Comparison of ENCODE assay signal across 13 cellular contexts in genomic region chr11:33158596-33158995, GRCh38. TPM values are rescaled to one million over a fixed set of nuclear protein-coding genes. Genes with fewer than 3 reads are reported as not detected.
DNase-seq lines count a peak whose midpoint lies in the region; ATAC-seq and TF ChIP-seq lines count a peak whose summit lies in the region.
"Had no signal": no experiment of that assay in that cellular context is flagged by ENCODE, and none has a peak within 500 bp of the region (broad histone marks: within the 10 kb centered on the region; RNA-seq: fewer than 3 reads in every experiment).

No MANE protein-coding gene starts in this region.

- H3K9me3 ChIP-seq in SK-N-SH = no peaks in the 10 kb centered on the region
- H3K9me3 ChIP-seq: left lung, sigmoid colon had no signal

- no peak overlapping the region for H2AFZ ChIP-seq in SK-N-SH (ENCODE audit: low read depth)

- H3K27me3 ChIP-seq in SK-N-SH (ENCODE audit: insufficient read depth) = no peaks in the 10 kb centered on the region
- H3K27me3 ChIP-seq: left lung, sigmoid colon had no signal

- H3K4me1 ChIP-seq in SK-N-SH (ENCODE audit: control insufficient read depth in 1 of 2, insufficient read depth in 2 of 2, low read depth in 1 of 2, low read length in 1 of 2) = peaks cover 2 to 36% of the 10 kb centered on the region in 2 experiments; a peak in 3 of 4 replicates

- TF ChIP-seq CTCF in SK-N-SH (IDR thresholded peaks at IDR 0.05) = no peak
- TF ChIP-seq CTCF in neural crest cell (conservative IDR thresholded peaks at IDR 0.05) = no peak

- TF ChIP-seq EP300 in SK-N-SH (IDR thresholded peaks at IDR 0.05; ENCODE audit: borderline replicate concordance in 1 of 2, low read depth in 1 of 2, low read length in 1 of 2) = no peak

- H3K9me2 ChIP-seq in SK-N-SH = no peaks in the 10 kb centered on the region

- peak overlapping the region; percentile 10 to 30 for H3K4me3 ChIP-seq in SK-N-SH (ENCODE audit: low read depth in 2 of 2, low read length in 1 of 2)
- H3K4me3 ChIP-seq: left lung, sigmoid colon had no signal

- peak overlapping the region; percentile 99 for H3K4me3 Mint-ChIP-seq in central memory CD8-positive, alpha-beta T cell
- H3K4me3 Mint-ChIP-seq in neural crest cell = peak overlapping the region; percentile 100

- H3K27ac Mint-ChIP-seq in central memory CD8-positive, alpha-beta T cell (ENCODE audit: low read depth) = peak overlapping the region; percentile 68
- H3K27ac Mint-ChIP-seq in neural crest cell (ENCODE audit: unreplicated experiment) = peak overlapping the region; percentile 15

- ATAC-seq in SK-N-SH treated with all-trans-retinoic acid at 6 μM for 48 hours (no peak), HG02884 (IDR thresholded peaks at IDR 0.05; ENCODE audit: unreplicated experiment) (no peak)
- no peak for ATAC-seq in central memory CD8-positive, alpha-beta T cell (replicated peaks; ENCODE audit: extremely low read depth, poor library complexity, severe bottlenecking)
- ATAC-seq: left lung had no signal

- H3K27ac ChIP-seq in SK-N-SH (ENCODE audit: low read depth in 2 of 2, low read length in 1 of 2) = peak overlapping the region in 1 of 2 experiments; percentile 32; a peak in 2 of 4 replicates
- H3K27ac ChIP-seq: left lung, sigmoid colon had no signal

- peaks cover 14% of the 10 kb centered on the region for H3F3A ChIP-seq in SK-N-SH (replicated peaks; ENCODE audit: insufficient read depth)

- H3K27me3 Mint-ChIP-seq in central memory CD8-positive, alpha-beta T cell = no peaks in the 10 kb centered on the region
- H3K27me3 Mint-ChIP-seq in neural crest cell (ENCODE audit: low read depth) = no peaks in the 10 kb centered on the region

- H3K9ac ChIP-seq in SK-N-SH = no peak overlapping the region

- CTCF ChIA-PET in SK-N-SH (lab: Yijun Ruan, JAX) = no interaction called here

- no peaks in the 10 kb centered on the region for H3K9me3 Mint-ChIP-seq in central memory CD8-positive, alpha-beta T cell
- peaks cover 4% of the 10 kb centered on the region for H3K9me3 Mint-ChIP-seq in neural crest cell

- H3K36me3 ChIP-seq in SK-N-SH (replicated peaks in 1 of 2; ENCODE audit: control insufficient read depth in 1 of 2, insufficient read depth in 2 of 2, low read length in 1 of 2) = peaks cover 2 to 22% of the 10 kb centered on the region in 2 experiments
- H3K36me3 ChIP-seq: left lung, sigmoid colon had no signal

- H3K4me2 ChIP-seq in SK-N-SH = peak overlapping the region; percentile 72

- H3K36me3 Mint-ChIP-seq in central memory CD8-positive, alpha-beta T cell (ENCODE audit: insufficient read depth) = peaks cover 20% of the 10 kb centered on the region
- peaks cover 29% of the 10 kb centered on the region for H3K36me3 Mint-ChIP-seq in neural crest cell (ENCODE audit: low read depth)

- H3K4me1 Mint-ChIP-seq in central memory CD8-positive, alpha-beta T cell = peaks cover 60% of the 10 kb centered on the region
- peaks cover 55% of the 10 kb centered on the region for H3K4me1 Mint-ChIP-seq in neural crest cell

- no peak for DNase-seq in SK-N-SH
- peak; percentile 25 for DNase-seq in NAMALWA (ENCODE audit: low spot score)
- DNase-seq in central memory CD8-positive, alpha-beta T cell (ENCODE audit: low spot score in 2 of 2) = no peak
- no peak for DNase-seq in neural crest cell (ENCODE audit: low read depth, low spot score)
- DNase-seq in H4 (ENCODE audit: low spot score) = no peak
- no peak for DNase-seq in dedifferentiated amniotic fluid mesenchymal stem cell (ENCODE audit: extremely low spot score)
- DNase-seq: 8988T, GDM1, left lung, NCI-H510A, sigmoid colon had no signal

- POLR2A ChIA-PET in SK-N-SH (lab: Yijun Ruan, JAX) = no interaction called here

- 58% methylated on average over 1 of the region's 1 CpG for WGBS in SK-N-SH (ENCODE audit: low lambda C conversion rate)

- TF ChIP-seq RAD21 in SK-N-SH (IDR thresholded peaks at IDR 0.05; ENCODE audit: low read length) = no peak

- H4K20me1 ChIP-seq in SK-N-SH (ENCODE audit: insufficient read depth) = peaks cover 58% of the 10 kb centered on the region

- peaks cover 83% of the 10 kb centered on the region for H3K79me2 ChIP-seq in SK-N-SH (ENCODE audit: insufficient read depth)

TF ChIP-seq in SK-N-SH, 30 proteins besides CTCF, POLR2A, EP300 and RAD21 (continues in another document):
- TF ChIP-seq, protein P1, sequence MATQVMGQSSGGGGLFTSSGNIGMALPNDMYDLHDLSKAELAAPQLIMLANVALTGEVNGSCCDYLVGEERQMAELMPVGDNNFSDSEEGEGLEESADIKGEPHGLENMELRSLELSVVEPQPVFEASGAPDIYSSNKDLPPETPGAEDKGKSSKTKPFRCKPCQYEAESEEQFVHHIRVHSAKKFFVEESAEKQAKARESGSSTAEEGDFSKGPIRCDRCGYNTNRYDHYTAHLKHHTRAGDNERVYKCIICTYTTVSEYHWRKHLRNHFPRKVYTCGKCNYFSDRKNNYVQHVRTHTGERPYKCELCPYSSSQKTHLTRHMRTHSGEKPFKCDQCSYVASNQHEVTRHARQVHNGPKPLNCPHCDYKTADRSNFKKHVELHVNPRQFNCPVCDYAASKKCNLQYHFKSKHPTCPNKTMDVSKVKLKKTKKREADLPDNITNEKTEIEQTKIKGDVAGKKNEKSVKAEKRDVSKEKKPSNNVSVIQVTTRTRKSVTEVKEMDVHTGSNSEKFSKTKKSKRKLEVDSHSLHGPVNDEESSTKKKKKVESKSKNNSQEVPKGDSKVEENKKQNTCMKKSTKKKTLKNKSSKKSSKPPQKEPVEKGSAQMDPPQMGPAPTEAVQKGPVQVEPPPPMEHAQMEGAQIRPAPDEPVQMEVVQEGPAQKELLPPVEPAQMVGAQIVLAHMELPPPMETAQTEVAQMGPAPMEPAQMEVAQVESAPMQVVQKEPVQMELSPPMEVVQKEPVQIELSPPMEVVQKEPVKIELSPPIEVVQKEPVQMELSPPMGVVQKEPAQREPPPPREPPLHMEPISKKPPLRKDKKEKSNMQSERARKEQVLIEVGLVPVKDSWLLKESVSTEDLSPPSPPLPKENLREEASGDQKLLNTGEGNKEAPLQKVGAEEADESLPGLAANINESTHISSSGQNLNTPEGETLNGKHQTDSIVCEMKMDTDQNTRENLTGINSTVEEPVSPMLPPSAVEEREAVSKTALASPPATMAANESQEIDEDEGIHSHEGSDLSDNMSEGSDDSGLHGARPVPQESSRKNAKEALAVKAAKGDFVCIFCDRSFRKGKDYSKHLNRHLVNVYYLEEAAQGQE (IDR thresholded peaks at IDR 0.05; ENCODE audit: low read depth, low read length) = no peak
- no peak for TF ChIP-seq PBX3 (IDR thresholded peaks at IDR 0.05)
- no peak for TF ChIP-seq SMC3 (IDR thresholded peaks at IDR 0.05; ENCODE audit: low read depth, low read length)

TF ChIP-seq in SK-N-SH treated with all-trans-retinoic acid at 6 μM for 48 hours, 23 proteins besides CTCF, POLR2A, EP300 and RAD21:
- TF ChIP-seq PPARA (CRISPR knock-in tag; IDR thresholded peaks at IDR 0.05; ENCODE audit: borderline replicate concordance) (no peak), ESRRG (CRISPR knock-in tag; IDR thresholded peaks at IDR 0.05) (no peak), SNAI2 (CRISPR knock-in tag; IDR thresholded peaks at IDR 0.05) (no peak), GLIS3 (CRISPR knock-in tag; IDR thresholded peaks at IDR 0.05) (no peak), RARB (CRISPR knock-in tag; IDR thresholded peaks at IDR 0.05) (no peak), ZNF565 (CRISPR knock-in tag; conservative IDR thresholded peaks at IDR 0.05; ENCODE audit: low read depth) (no peak)

RNA-seq across cellular contexts. Expression of gene CSTF3, which starts 2.7 kb away (rescaled TPM):
- 26.3 and 34.6 TPM in 2 replicates for polyA plus RNA-seq in SK-N-SH (2012; rRNA removed)
- 32.4 and 44.5 TPM in 2 replicates for polyA plus RNA-seq in SK-N-SH (2012; cell fraction: cytosol; rRNA removed)
- polyA plus RNA-seq in SK-N-SH (2012; cell fraction: nucleus; rRNA removed) = 42.6 and 68.2 TPM in 2 replicates
- 69.5 and 72.1 TPM in 2 replicates for total RNA-seq in neural crest cell
- 26.9 and 35.1 TPM in 2 replicates for total RNA-seq in H4 (2014; rRNA removed; shearing (Covaris generic))
